12 cellular contexts compared by ENCODE assay signal in the genomic region with DNA sequence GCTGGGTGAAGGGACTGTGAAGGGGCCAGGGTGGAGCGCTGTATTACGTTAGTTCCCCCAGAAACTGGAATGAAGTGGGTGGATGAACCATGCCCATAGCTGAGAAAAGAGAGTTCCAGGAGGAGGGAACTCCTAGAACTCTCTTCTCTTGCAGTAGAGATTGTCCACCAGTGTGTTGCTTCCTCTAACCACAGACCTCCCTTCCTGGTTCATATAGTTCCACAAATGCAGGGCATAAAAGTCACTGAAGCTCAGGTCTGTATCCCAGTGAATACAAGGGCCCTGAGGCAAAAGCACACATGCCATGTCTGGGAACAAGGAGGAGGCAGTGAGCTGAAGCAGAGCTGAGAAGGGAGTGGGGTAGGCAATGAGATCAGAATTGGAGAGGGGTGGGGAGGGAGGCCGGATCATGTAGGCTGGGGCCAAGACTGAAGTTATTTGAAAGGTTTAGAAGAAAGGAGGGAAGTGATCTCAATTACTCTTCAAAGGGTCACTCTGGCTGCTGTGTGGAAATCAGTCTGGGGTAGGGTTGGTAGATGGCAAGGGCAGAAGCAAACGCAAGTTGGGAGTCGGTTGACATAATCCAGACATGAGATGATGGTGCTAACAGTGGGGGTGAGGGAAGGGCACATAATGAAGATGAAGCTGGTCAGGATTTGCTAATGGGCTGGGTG. TPM values are rescaled to one million over a fixed set of nuclear protein-coding genes. Genes with fewer than 3 reads are reported as not detected.
DNase-seq lines count a peak whose midpoint lies in the region; ATAC-seq and TF ChIP-seq lines count a peak whose summit lies in the region.
"Had no signal": no experiment of that assay in that cellular context is flagged by ENCODE, and none has a peak within 500 bp of the region (broad histone marks: within the 10 kb centered on the region; RNA-seq: fewer than 3 reads in every experiment).

No MANE protein-coding gene starts in this region.

- H3K9me3 ChIP-seq in SK-N-SH (no peaks in the 10 kb centered on the region), cardiac muscle cell (ENCODE audit: low read depth) (no peaks in the 10 kb centered on the region)

- H3K27ac ChIP-seq in SK-N-SH (ENCODE audit: low read depth in 2 of 2, low read length in 1 of 2): peak overlapping the region; percentile 41 to 89; a peak in 3 of 4 replicates
- H3K27ac ChIP-seq in cardiac muscle cell: peak overlapping the region; percentile 24

- peak overlapping the region; percentile 46; the same call in 1 of the 2 replicates for H3K4me2 ChIP-seq in SK-N-SH

- no peaks in the 10 kb centered on the region; the same call in 1 of the 2 replicates for H3K9me2 ChIP-seq in SK-N-SH

- H3K9ac ChIP-seq in SK-N-SH: no peak overlapping the region

- H4K20me1 ChIP-seq in SK-N-SH (ENCODE audit: insufficient read depth): no peaks in the 10 kb centered on the region

- TF ChIP-seq EP300 in SK-N-SH (IDR thresholded peaks at IDR 0.05; ENCODE audit: borderline replicate concordance in 1 of 2, low read depth in 1 of 2, low read length in 1 of 2): 0 out of 4 replicates have a peak, but pooled peaks of 1 of the 2 experiments have one; percentile 8

- WGBS in SK-N-SH (ENCODE audit: low lambda C conversion rate): 38% methylated on average over 5 of the region's 5 CpGs

- CTCF ChIA-PET in SK-N-SH (lab: Yijun Ruan, JAX): interaction anchor here (0.7 to 1.6 kb wide), 5 partner anchors 10 to 118 kb away, joined by 3 to 5 read pairs (median 3); a partner anchor contains a TSS

- POLR2A ChIA-PET in SK-N-SH (lab: Yijun Ruan, JAX): interaction anchor here (1.5 to 3.1 kb wide), 4 partner anchors 10 to 222 kb away, joined by 3 to 16 read pairs (median 10); a partner anchor contains a TSS

- no peaks in the 10 kb centered on the region for H3F3A ChIP-seq in SK-N-SH (replicated peaks; ENCODE audit: insufficient read depth)

- H3K4me3 ChIP-seq in SK-N-SH (ENCODE audit: low read depth in 2 of 2, low read length in 1 of 2) (no peak overlapping the region), cardiac muscle cell (no peak overlapping the region), H7 (ENCODE audit: insufficient read depth, low read depth, low read length) (no peak overlapping the region)

- TF ChIP-seq RAD21 in SK-N-SH (IDR thresholded peaks at IDR 0.05; ENCODE audit: low read length): no peak

- H3K79me2 ChIP-seq in SK-N-SH (ENCODE audit: insufficient read depth): no peaks in the 10 kb centered on the region

- TF ChIP-seq CTCF in SK-N-SH (IDR thresholded peaks at IDR 0.05) (no peak), cardiac muscle cell (IDR thresholded peaks at IDR 0.05; ENCODE audit: low read depth, low read length) (no peak)

- H3K27me3 ChIP-seq in SK-N-SH (ENCODE audit: insufficient read depth): no peaks in the 10 kb centered on the region
- H3K27me3 ChIP-seq in cardiac muscle cell: no peaks in the 10 kb centered on the region
- H3K27me3 ChIP-seq in H7 (ENCODE audit: control insufficient read depth, insufficient read depth, low read length): no peaks in the 10 kb centered on the region

- H3K4me1 ChIP-seq in SK-N-SH (ENCODE audit: control insufficient read depth in 1 of 2, insufficient read depth in 2 of 2, low read depth in 1 of 2, low read length in 1 of 2) (peaks cover 9 to 15% of the 10 kb centered on the region in 2 experiments; a peak in 3 of 4 replicates), cardiac muscle cell (ENCODE audit: low read depth) (no peaks in the 10 kb centered on the region)

- DNase-seq in GDM1 (lab: John Stamatoyannopoulos, UW) (peak; percentile 23), SK-N-SH (peak; percentile 70), cardiac muscle cell (ENCODE audit: low read depth in 1 of 2, low spot score in 1 of 2) (peak; percentile 32 to 47), renal cortical epithelial cell (ENCODE audit: low read depth) (peak; percentile 82), H7 (no peak)
- no peak for DNase-seq in activated naive CD4-positive, alpha-beta T cell treated with Interleukin-2 at 50 U/mL for 16 hours
- no peak for DNase-seq in activated CD4-positive, alpha-beta T cell treated with anti-CD3 and anti-CD28 coated beads for 4 hours
- DNase-seq: activated CD4-positive, alpha-beta T cell treated with anti-CD3 and anti-CD28 coated beads for 48 hours; cortex of kidney had no signal

- H3K36me3 ChIP-seq in SK-N-SH (replicated peaks in 1 of 2; ENCODE audit: control insufficient read depth in 1 of 2, insufficient read depth in 2 of 2, low read length in 1 of 2) (no peaks in the 10 kb centered on the region), cardiac muscle cell (no peaks in the 10 kb centered on the region), H7 (replicated peaks; ENCODE audit: control insufficient read depth, insufficient read depth, low read length) (no peaks in the 10 kb centered on the region)

- peak overlapping the region; percentile 62; the same call in 1 of the 2 replicates for H2AFZ ChIP-seq in SK-N-SH (ENCODE audit: low read depth)

- ATAC-seq in HG03439 (IDR thresholded peaks at IDR 0.05; ENCODE audit: unreplicated experiment): no peak

TF ChIP-seq in SK-N-SH, 30 proteins besides CTCF, POLR2A, EP300 and RAD21 (continues in another document):
- TF ChIP-seq TAF1 (IDR thresholded peaks at IDR 0.05; ENCODE audit: borderline replicate concordance, low read depth, low read length) (no peak), SIN3A (IDR thresholded peaks at IDR 0.05; ENCODE audit: borderline replicate concordance, low read depth, low read length) (no peak), MXI1 (IDR thresholded peaks at IDR 0.05; ENCODE audit: low read depth, low read length) (no peak), MEF2A (IDR thresholded peaks at IDR 0.05; ENCODE audit: borderline replicate concordance, low read depth) (no peak), RCOR1 (IDR thresholded peaks at IDR 0.05; ENCODE audit: low read length) (peak; percentile 26; the same call in 1 of the 2 replicates), FOXJ3 (CRISPR knock-in tag; IDR thresholded peaks at IDR 0.05) (peak; percentile 56; the same call in 1 of the 2 replicates), RFX5 (IDR thresholded peaks at IDR 0.05; ENCODE audit: low read length) (no peak), JUND (IDR thresholded peaks at IDR 0.05) (no peak), TEAD4 (IDR thresholded peaks at IDR 0.05; ENCODE audit: borderline replicate concordance, insufficient read depth) (no peak), EZH2phosphoT487 (IDR thresholded peaks at IDR 0.05; ENCODE audit: borderline replicate concordance, low read depth) (no peak)
- TF ChIP-seq, protein P1, sequence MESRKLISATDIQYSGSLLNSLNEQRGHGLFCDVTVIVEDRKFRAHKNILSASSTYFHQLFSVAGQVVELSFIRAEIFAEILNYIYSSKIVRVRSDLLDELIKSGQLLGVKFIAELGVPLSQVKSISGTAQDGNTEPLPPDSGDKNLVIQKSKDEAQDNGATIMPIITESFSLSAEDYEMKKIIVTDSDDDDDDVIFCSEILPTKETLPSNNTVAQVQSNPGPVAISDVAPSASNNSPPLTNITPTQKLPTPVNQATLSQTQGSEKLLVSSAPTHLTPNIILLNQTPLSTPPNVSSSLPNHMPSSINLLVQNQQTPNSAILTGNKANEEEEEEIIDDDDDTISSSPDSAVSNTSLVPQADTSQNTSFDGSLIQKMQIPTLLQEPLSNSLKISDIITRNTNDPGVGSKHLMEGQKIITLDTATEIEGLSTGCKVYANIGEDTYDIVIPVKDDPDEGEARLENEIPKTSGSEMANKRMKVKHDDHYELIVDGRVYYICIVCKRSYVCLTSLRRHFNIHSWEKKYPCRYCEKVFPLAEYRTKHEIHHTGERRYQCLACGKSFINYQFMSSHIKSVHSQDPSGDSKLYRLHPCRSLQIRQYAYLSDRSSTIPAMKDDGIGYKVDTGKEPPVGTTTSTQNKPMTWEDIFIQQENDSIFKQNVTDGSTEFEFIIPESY (IDR thresholded peaks at IDR 0.05; ENCODE audit: borderline replicate concordance, low read depth): no peak
- TF ChIP-seq, protein P2, sequence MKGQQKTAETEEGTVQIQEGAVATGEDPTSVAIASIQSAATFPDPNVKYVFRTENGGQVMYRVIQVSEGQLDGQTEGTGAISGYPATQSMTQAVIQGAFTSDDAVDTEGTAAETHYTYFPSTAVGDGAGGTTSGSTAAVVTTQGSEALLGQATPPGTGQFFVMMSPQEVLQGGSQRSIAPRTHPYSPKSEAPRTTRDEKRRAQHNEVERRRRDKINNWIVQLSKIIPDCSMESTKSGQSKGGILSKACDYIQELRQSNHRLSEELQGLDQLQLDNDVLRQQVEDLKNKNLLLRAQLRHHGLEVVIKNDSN (IDR thresholded peaks at IDR 0.05; ENCODE audit: borderline replicate concordance, low read depth): no peak
- TF ChIP-seq, protein P3, sequence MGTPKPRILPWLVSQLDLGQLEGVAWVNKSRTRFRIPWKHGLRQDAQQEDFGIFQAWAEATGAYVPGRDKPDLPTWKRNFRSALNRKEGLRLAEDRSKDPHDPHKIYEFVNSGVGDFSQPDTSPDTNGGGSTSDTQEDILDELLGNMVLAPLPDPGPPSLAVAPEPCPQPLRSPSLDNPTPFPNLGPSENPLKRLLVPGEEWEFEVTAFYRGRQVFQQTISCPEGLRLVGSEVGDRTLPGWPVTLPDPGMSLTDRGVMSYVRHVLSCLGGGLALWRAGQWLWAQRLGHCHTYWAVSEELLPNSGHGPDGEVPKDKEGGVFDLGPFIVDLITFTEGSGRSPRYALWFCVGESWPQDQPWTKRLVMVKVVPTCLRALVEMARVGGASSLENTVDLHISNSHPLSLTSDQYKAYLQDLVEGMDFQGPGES (IDR thresholded peaks at IDR 0.05; ENCODE audit: low read depth, low read length): no peak

RNA-seq across cellular contexts. Expression of a gene that starts 6.5 kb away (rescaled TPM):
- polyA plus RNA-seq in SK-N-SH (2012; rRNA removed) (not detected in 2 replicates), cardiac muscle cell (not detected in 2 replicates)
- polyA plus RNA-seq in SK-N-SH (2012; cell fraction: cytosol; rRNA removed): not detected in 2 replicates
- not detected in 2 replicates for polyA plus RNA-seq in SK-N-SH (2012; cell fraction: nucleus; rRNA removed)
- total RNA-seq in cardiac muscle cell (not detected in 2 replicates), renal cortical epithelial cell (not detected in 2 replicates)
- total RNA-seq in H7 (2014; rRNA removed; shearing (Covaris generic)): not detected in 2 replicates
- total RNA-seq: lower leg skin, NCI-H460 had no signal

RNA-seq across cellular contexts. Expression of a gene that starts 10.3 kb away (rescaled TPM):
- 6.4 and 8.0 TPM in 2 replicates for polyA plus RNA-seq in SK-N-SH (2012; rRNA removed)
- polyA plus RNA-seq in SK-N-SH (2012; cell fraction: cytosol; rRNA removed): 2.7 and 3.3 TPM in 2 replicates
- 42.4 and 46.4 TPM in 2 replicates for polyA plus RNA-seq in SK-N-SH (2012; cell fraction: nucleus; rRNA removed)
- total RNA-seq in cardiac muscle cell: 28.2 and 81.3 TPM in 2 replicates
- 19.4 and 21.5 TPM in 2 replicates for polyA plus RNA-seq in cardiac muscle cell
- 9.0 and 21.5 TPM in 2 replicates for total RNA-seq in renal cortical epithelial cell
- total RNA-seq in H7 (2014; rRNA removed; shearing (Covaris generic)): 10.7 and 13.6 TPM in 2 replicates

RNA-seq across cellular contexts. Expression of a gene that starts 49.0 kb away (rescaled TPM):
- polyA plus RNA-seq in SK-N-SH (2012; rRNA removed): 9.2 and 10.1 TPM in 2 replicates
- polyA plus RNA-seq in SK-N-SH (2012; cell fraction: cytosol; rRNA removed): 12.1 and 12.4 TPM in 2 replicates
- 5.8 and 8.5 TPM in 2 replicates for polyA plus RNA-seq in SK-N-SH (2012; cell fraction: nucleus; rRNA removed)
- total RNA-seq in cardiac muscle cell: 9.3 and 11.1 TPM in 2 replicates
- 11.3 and 14.9 TPM in 2 replicates for polyA plus RNA-seq in cardiac muscle cell
- 22.1 and 27.3 TPM in 2 replicates for total RNA-seq in renal cortical epithelial cell
- 16.0 and 16.7 TPM in 2 replicates for total RNA-seq in H7 (2014; rRNA removed; shearing (Covaris generic))

Comparison
In these comparisons a context has a peak if more than half of its experiments do, and no peak if none do; other contexts are left out.
1. DNase-seq: peak in GDM1 (single experiment), SK-N-SH (single experiment), cardiac muscle cell (2 of 2) and renal cortical epithelial cell (single experiment); none in activated naive CD4-positive, alpha-beta T cell treated with Interleukin-2 at 50 U/mL for 16 hours (single experiment), H7 (single experiment) and activated CD4-positive, alpha-beta T cell treated with anti-CD3 and anti-CD28 coated beads for 4 hours (0 of 2).